Comparison of ENCODE assay signal across 8 cellular contexts in genomic region chr10:16843252-16843870, GRCh38. TPM values are rescaled to one million over a fixed set of nuclear protein-coding genes. Genes with fewer than 3 reads are reported as not detected.
DNase-seq lines count a peak whose midpoint lies in the region; ATAC-seq and TF ChIP-seq lines count a peak whose summit lies in the region.

No MANE protein-coding gene starts in this region.

- H3K27me3 Mint-ChIP-seq in activated naive CD8-positive, alpha-beta T cell treated with anti-CD3 and anti-CD28 coated beads, Interleukin-2, amount 10 ng/mL, durations not matched to agents 7 days and 5 days, result no peaks in the 10 kb centered on the region
- H3K27me3 Mint-ChIP-seq in activated naive CD8-positive, alpha-beta T cell treated with anti-CD3 and anti-CD28 coated beads for 36 hours, result no peaks in the 10 kb centered on the region
- H3K27me3 Mint-ChIP-seq in mesothelial cell of epicardium (ENCODE audit: low read depth), result no peaks in the 10 kb centered on the region

- H3K27me3 ChIP-seq in dorsolateral prefrontal cortex, result no peaks in the 10 kb centered on the region

- H3K4me3 Mint-ChIP-seq in activated naive CD8-positive, alpha-beta T cell treated with anti-CD3 and anti-CD28 coated beads, Interleukin-2, amount 10 ng/mL, durations not matched to agents 7 days and 5 days, result no peak overlapping the region
- H3K4me3 Mint-ChIP-seq in activated naive CD8-positive, alpha-beta T cell treated with anti-CD3 and anti-CD28 coated beads for 36 hours, result no peak overlapping the region
- H3K4me3 Mint-ChIP-seq in mesothelial cell of epicardium, result no peak overlapping the region

- POLR2A ChIA-PET in activated naive CD8-positive, alpha-beta T cell treated with anti-CD3 and anti-CD28 coated beads, Interleukin-2, amount 10 ng/mL, durations not matched to agents 7 days and 5 days (lab: Charles Lee), result no interaction called here

- H3K36me3 Mint-ChIP-seq in activated naive CD8-positive, alpha-beta T cell treated with anti-CD3 and anti-CD28 coated beads, Interleukin-2, amount 10 ng/mL, durations not matched to agents 7 days and 5 days, result no peaks in the 10 kb centered on the region
- peaks cover 6% of the 10 kb centered on the region for H3K36me3 Mint-ChIP-seq in activated naive CD8-positive, alpha-beta T cell treated with anti-CD3 and anti-CD28 coated beads for 36 hours
- H3K36me3 Mint-ChIP-seq in mesothelial cell of epicardium, result no peaks in the 10 kb centered on the region

- TF ChIP-seq CTCF in dorsolateral prefrontal cortex (IDR thresholded peaks at IDR 0.05 in 54 of 56, conservative IDR thresholded peaks at IDR 0.05 in 2 of 56; ENCODE audit: low read depth in 1 of 56, partially characterized antibody in 56 of 56) (peak; percentile 70 to 93 (median 84)), mesothelial cell of epicardium (IDR thresholded peaks at IDR 0.05; ENCODE audit: unreplicated experiment) (peak; percentile 83)

- no peak for DNase-seq in activated naive CD8-positive, alpha-beta T cell treated with anti-CD3 and anti-CD28 coated beads, Interleukin-2, amount 10 ng/mL, durations not matched to agents 7 days and 5 days
- DNase-seq in activated naive CD8-positive, alpha-beta T cell treated with anti-CD3 and anti-CD28 coated beads for 36 hours, result no peak
- DNase-seq in OCI-M2 (lab: John Stamatoyannopoulos, UW; ENCODE audit: unreplicated experiment) (peak; percentile 90), dorsolateral prefrontal cortex (no peak), mesothelial cell of epicardium (ENCODE audit: low spot score in 2 of 2, unreplicated experiment in 2 of 2) (no peak)
- no peak for DNase-seq in activated effector memory CD4-positive, alpha-beta T cell treated with Interleukin-2 at 50 U/mL for 16 hours

- H3K4me1 Mint-ChIP-seq in activated naive CD8-positive, alpha-beta T cell treated with anti-CD3 and anti-CD28 coated beads, Interleukin-2, amount 10 ng/mL, durations not matched to agents 7 days and 5 days, result no peaks in the 10 kb centered on the region
- H3K4me1 Mint-ChIP-seq in activated naive CD8-positive, alpha-beta T cell treated with anti-CD3 and anti-CD28 coated beads for 36 hours, result peaks cover 4% of the 10 kb centered on the region
- H3K4me1 Mint-ChIP-seq in mesothelial cell of epicardium, result peaks cover 18% of the 10 kb centered on the region

- intact Hi-C loops in dorsolateral prefrontal cortex (cut with DNase I), result loop anchor here (2.0 to 5.0 kb wide), 4 partner anchors 414 to 589 kb away; no protein-coding TSS in a partner anchor

- no peak overlapping the region for H3K27ac Mint-ChIP-seq in activated naive CD8-positive, alpha-beta T cell treated with anti-CD3 and anti-CD28 coated beads, Interleukin-2, amount 10 ng/mL, durations not matched to agents 7 days and 5 days
- no peak overlapping the region for H3K27ac Mint-ChIP-seq in activated naive CD8-positive, alpha-beta T cell treated with anti-CD3 and anti-CD28 coated beads for 36 hours
- no peak overlapping the region for H3K27ac Mint-ChIP-seq in mesothelial cell of epicardium

- H3K4me3 ChIP-seq in dorsolateral prefrontal cortex, result no peak overlapping the region

- H3K27ac ChIP-seq in dorsolateral prefrontal cortex, result peak overlapping the region in 1 of 59 donors; percentile 6

- H3K9me3 Mint-ChIP-seq in activated naive CD8-positive, alpha-beta T cell treated with anti-CD3 and anti-CD28 coated beads, Interleukin-2, amount 10 ng/mL, durations not matched to agents 7 days and 5 days, result no peaks in the 10 kb centered on the region
- no peaks in the 10 kb centered on the region for H3K9me3 Mint-ChIP-seq in activated naive CD8-positive, alpha-beta T cell treated with anti-CD3 and anti-CD28 coated beads for 36 hours
- H3K9me3 Mint-ChIP-seq in mesothelial cell of epicardium, result no peaks in the 10 kb centered on the region

- ATAC-seq in activated naive CD8-positive, alpha-beta T cell treated with anti-CD3 and anti-CD28 coated beads, Interleukin-2, amount 10 ng/mL, durations not matched to agents 7 days and 5 days (ENCODE audit: low read depth), result peak; percentile 61
- ATAC-seq in HG03469 (IDR thresholded peaks at IDR 0.05; ENCODE audit: unreplicated experiment) (peak; percentile 58), HG02970 (IDR thresholded peaks at IDR 0.05; ENCODE audit: low FRiP score, unreplicated experiment) (no peak)

RNA-seq across cellular contexts. Expression of gene RSU1, which starts 26.1 kb away (rescaled TPM):
- 10 to 100 TPM; 69.5 to 72.7 TPM for total RNA-seq in activated naive CD8-positive, alpha-beta T cell treated with anti-CD3 and anti-CD28 coated beads, Interleukin-2, amount 10 ng/mL, durations not matched to agents 7 days and 5 days
- 10 to 100 TPM; 56.7 to 59.5 TPM for total RNA-seq in activated naive CD8-positive, alpha-beta T cell treated with anti-CD3 and anti-CD28 coated beads for 36 hours
- total RNA-seq in dorsolateral prefrontal cortex, result 10 to 100 TPM; 23.6 to 48.0 (median 32.1) TPM
- total RNA-seq in mesothelial cell of epicardium, result 33.0 to 36.2 TPM (median 35.3 TPM) in 3 replicates
